In genomic region chr15:81293728-81294500, GRCh38 we compare ENCODE assay signal across 1 cellular context.
TF ChIP-seq lines count a peak whose summit lies in the region.

No MANE protein-coding gene starts in this region.

TF ChIP-seq in GM12878, 131 proteins besides CTCF, POLR2A, EP300 and RAD21 (continued from another document):
- TF ChIP-seq PRDM15 (CRISPR knock-in tag; IDR thresholded peaks at IDR 0.05) (no peak), MAX (IDR thresholded peaks at IDR 0.05; ENCODE audit: low read depth, low read length) (peak; percentile 64; the same call in 1 of the 2 replicates), MEF2A (IDR thresholded peaks at IDR 0.05; ENCODE audit: insufficient read depth, low read depth, low read length) (0 out of 2 replicates have a peak, but pooled peaks have one; percentile 56), RELA (IDR thresholded peaks at IDR 0.05; ENCODE audit: borderline replicate concordance, partially characterized antibody) (peak; percentile 99), ATF7 (IDR thresholded peaks at IDR 0.05; ENCODE audit: low read depth) (peak; percentile 88), NRF1 (conservative IDR thresholded peaks at IDR 0.05; ENCODE audit: low read depth, low read length) (peak; percentile 45), FOXM1 (IDR thresholded peaks at IDR 0.05; ENCODE audit: low read depth, low read length) (no peak), BRCA1 (IDR thresholded peaks at IDR 0.05; ENCODE audit: low read depth, low read length) (0 out of 2 replicates have a peak, but pooled peaks have one; percentile 9), RELB (IDR thresholded peaks at IDR 0.05; ENCODE audit: low read depth) (peak; percentile 98), SMAD5 (IDR thresholded peaks at IDR 0.05; ENCODE audit: low read depth) (peak; percentile 66), MXI1 (IDR thresholded peaks at IDR 0.05; ENCODE audit: low read depth, low read length) (peak; percentile 71), PBX3 (IDR thresholded peaks at IDR 0.05; ENCODE audit: insufficient replicate concordance, low read depth, low read length) (peak; percentile 86), IRF3 (IDR thresholded peaks at IDR 0.05) (no peak), RUNX3 (IDR thresholded peaks at IDR 0.05; ENCODE audit: low read length) (no peak), IRF4 (IDR thresholded peaks at IDR 0.05; ENCODE audit: low read depth, low read length) (peak; percentile 97), IKZF2 (IDR thresholded peaks at IDR 0.05) (peak; percentile 96 to 97), TARDBP (IDR thresholded peaks at IDR 0.05; ENCODE audit: borderline replicate concordance) (peak; percentile 71), PML (IDR thresholded peaks at IDR 0.05; ENCODE audit: low read length) (no peak)
- TF ChIP-seq, protein P1, sequence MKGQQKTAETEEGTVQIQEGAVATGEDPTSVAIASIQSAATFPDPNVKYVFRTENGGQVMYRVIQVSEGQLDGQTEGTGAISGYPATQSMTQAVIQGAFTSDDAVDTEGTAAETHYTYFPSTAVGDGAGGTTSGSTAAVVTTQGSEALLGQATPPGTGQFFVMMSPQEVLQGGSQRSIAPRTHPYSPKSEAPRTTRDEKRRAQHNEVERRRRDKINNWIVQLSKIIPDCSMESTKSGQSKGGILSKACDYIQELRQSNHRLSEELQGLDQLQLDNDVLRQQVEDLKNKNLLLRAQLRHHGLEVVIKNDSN (IDR thresholded peaks at IDR 0.05; ENCODE audit: borderline replicate concordance, extremely low read length, insufficient read depth, low read depth, low read length): no peak
- TF ChIP-seq, protein P2, sequence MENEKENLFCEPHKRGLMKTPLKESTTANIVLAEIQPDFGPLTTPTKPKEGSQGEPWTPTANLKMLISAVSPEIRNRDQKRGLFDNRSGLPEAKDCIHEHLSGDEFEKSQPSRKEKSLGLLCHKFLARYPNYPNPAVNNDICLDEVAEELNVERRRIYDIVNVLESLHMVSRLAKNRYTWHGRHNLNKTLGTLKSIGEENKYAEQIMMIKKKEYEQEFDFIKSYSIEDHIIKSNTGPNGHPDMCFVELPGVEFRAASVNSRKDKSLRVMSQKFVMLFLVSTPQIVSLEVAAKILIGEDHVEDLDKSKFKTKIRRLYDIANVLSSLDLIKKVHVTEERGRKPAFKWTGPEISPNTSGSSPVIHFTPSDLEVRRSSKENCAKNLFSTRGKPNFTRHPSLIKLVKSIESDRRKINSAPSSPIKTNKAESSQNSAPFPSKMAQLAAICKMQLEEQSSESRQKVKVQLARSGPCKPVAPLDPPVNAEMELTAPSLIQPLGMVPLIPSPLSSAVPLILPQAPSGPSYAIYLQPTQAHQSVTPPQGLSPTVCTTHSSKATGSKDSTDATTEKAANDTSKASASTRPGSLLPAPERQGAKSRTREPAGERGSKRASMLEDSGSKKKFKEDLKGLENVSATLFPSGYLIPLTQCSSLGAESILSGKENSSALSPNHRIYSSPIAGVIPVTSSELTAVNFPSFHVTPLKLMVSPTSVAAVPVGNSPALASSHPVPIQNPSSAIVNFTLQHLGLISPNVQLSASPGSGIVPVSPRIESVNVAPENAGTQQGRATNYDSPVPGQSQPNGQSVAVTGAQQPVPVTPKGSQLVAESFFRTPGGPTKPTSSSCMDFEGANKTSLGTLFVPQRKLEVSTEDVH (IDR thresholded peaks at IDR 0.05; ENCODE audit: low read depth, partially characterized antibody): no peak
